ENCODE assay signal across 1 cellular context in the genomic region with DNA sequence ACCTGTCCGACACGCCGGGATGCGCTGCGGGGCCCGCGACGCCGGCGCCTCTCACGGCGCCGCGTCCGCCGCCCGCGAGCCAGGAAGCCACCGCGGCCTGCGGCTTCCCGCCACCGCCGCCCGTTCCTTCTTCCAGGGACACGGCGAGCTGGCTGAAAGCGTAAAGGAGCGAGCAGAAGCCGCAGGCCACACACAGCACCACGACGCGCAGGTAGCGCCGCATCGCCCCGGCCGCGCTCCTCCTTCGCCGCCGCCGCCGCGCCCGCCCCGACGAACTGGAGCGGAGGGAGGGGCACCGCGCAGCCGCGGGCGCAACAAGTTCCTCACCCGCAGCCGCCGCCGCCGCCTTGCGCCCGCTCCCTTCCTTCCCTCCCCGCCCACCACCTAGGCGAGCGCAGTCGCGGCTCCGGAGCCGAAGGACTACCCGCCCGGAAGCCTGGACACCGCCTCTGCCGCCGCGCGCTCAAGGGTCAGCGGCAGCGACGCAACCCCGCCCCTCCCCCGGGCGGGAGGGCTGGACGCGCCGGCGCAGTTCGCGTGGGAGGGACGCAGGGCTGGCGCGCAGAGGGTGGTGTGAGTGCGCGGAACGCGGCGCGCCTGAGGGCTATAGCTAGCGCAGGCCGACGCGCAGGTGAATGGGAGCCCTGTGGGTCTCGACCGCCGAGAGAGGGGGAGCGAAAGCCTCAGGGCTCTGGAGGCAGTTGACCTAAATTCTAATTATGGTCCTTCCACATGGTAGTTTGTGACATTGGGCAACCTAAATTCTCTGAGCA.
A peak's percentile ranks its signal among the peaks of the same experiment; 100 is the strongest.
TF ChIP-seq lines count a peak whose summit lies in the region.

A gene with protein sequence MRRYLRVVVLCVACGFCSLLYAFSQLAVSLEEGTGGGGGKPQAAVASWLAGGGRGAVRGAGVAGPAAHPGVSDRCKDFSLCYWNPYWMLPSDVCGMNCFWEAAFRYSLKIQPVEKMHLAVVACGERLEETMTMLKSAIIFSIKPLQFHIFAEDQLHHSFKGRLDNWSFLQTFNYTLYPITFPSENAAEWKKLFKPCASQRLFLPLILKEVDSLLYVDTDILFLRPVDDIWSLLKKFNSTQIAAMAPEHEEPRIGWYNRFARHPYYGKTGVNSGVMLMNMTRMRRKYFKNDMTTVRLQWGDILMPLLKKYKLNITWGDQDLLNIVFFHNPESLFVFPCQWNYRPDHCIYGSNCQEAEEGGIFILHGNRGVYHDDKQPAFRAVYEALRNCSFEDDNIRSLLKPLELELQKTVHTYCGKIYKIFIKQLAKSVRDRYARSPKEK (minus strand): TSS at position 451 of the 773 bp plus-strand sequence. CDS start 228 bp downstream, at position 223.

TF ChIP-seq in HepG2, 621 proteins besides CTCF, POLR2A, EP300 and RAD21 (continued from another document and continues in another):
- TF ChIP-seq, protein P1, sequence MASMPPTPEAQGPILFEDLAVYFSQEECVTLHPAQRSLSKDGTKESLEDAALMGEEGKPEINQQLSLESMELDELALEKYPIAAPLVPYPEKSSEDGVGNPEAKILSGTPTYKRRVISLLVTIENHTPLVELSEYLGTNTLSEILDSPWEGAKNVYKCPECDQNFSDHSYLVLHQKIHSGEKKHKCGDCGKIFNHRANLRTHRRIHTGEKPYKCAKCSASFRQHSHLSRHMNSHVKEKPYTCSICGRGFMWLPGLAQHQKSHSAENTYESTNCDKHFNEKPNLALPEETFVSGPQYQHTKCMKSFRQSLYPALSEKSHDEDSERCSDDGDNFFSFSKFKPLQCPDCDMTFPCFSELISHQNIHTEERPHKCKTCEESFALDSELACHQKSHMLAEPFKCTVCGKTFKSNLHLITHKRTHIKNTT (CRISPR knock-in tag; IDR thresholded peaks at IDR 0.05) = no peak
- no peak for TF ChIP-seq ZKSCAN5 (CRISPR knock-in tag; IDR thresholded peaks at IDR 0.05)
- TF ChIP-seq, protein P2, sequence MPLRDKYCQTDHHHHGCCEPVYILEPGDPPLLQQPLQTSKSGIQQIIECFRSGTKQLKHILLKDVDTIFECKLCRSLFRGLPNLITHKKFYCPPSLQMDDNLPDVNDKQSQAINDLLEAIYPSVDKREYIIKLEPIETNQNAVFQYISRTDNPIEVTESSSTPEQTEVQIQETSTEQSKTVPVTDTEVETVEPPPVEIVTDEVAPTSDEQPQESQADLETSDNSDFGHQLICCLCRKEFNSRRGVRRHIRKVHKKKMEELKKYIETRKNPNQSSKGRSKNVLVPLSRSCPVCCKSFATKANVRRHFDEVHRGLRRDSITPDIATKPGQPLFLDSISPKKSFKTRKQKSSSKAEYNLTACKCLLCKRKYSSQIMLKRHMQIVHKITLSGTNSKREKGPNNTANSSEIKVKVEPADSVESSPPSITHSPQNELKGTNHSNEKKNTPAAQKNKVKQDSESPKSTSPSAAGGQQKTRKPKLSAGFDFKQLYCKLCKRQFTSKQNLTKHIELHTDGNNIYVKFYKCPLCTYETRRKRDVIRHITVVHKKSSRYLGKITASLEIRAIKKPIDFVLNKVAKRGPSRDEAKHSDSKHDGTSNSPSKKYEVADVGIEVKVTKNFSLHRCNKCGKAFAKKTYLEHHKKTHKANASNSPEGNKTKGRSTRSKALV (CRISPR knock-in tag; IDR thresholded peaks at IDR 0.05) = peak; percentile 98
- TF ChIP-seq ZNF251 (CRISPR knock-in tag; IDR thresholded peaks at IDR 0.05) = 0 out of 2 replicates have a peak, but pooled peaks have one; percentile 43
- no peak for TF ChIP-seq KDM4B (CRISPR knock-in tag; IDR thresholded peaks at IDR 0.05)
- TF ChIP-seq POGZ (CRISPR knock-in tag; IDR thresholded peaks at IDR 0.05) = peak; percentile 83
- TF ChIP-seq FOXP1 (IDR thresholded peaks at IDR 0.05) = no peak
- no peak for TF ChIP-seq FOXP1 (CRISPR knock-in tag; IDR thresholded peaks at IDR 0.05)
- TF ChIP-seq FOXJ3 (CRISPR knock-in tag; IDR thresholded peaks at IDR 0.05; ENCODE audit: borderline replicate concordance) = no peak
- TF ChIP-seq ELF4 (CRISPR knock-in tag; IDR thresholded peaks at IDR 0.05; ENCODE audit: borderline replicate concordance) = no peak
- peak; percentile 79; the same call in 1 of the 2 replicates for TF ChIP-seq SATB2 (CRISPR knock-in tag; IDR thresholded peaks at IDR 0.05)
- TF ChIP-seq FOXC1 (CRISPR knock-in tag; IDR thresholded peaks at IDR 0.05; ENCODE audit: borderline replicate concordance) = peak; percentile 75; the same call in 1 of the 2 replicates
- no peak for TF ChIP-seq ARNT (IDR thresholded peaks at IDR 0.05)
- TF ChIP-seq TEAD3 (CRISPR knock-in tag; optimal IDR thresholded peaks at IDR 0.05; ENCODE audit: borderline replicate concordance) = peak; percentile 64
- TF ChIP-seq CHD4 (IDR thresholded peaks at IDR 0.05; ENCODE audit: borderline replicate concordance, low read length) = no peak
- TF ChIP-seq, protein P3, sequence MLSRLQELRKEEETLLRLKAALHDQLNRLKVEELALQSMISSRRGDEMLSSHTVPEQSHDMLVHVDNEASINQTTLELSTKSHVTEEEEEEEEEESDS (CRISPR knock-in tag; IDR thresholded peaks at IDR 0.05; ENCODE audit: borderline replicate concordance) = no peak
- no peak for TF ChIP-seq NONO (IDR thresholded peaks at IDR 0.05)
- TF ChIP-seq NONO (CRISPR knock-in tag; conservative IDR thresholded peaks at IDR 0.05) = peak; percentile 94
- TF ChIP-seq PCBP1 (IDR thresholded peaks at IDR 0.05; ENCODE audit: borderline replicate concordance, low read depth, low read length) = no peak
- no peak for TF ChIP-seq SETDB1 (CRISPR knock-in tag; IDR thresholded peaks at IDR 0.05; ENCODE audit: borderline replicate concordance)
- no peak for TF ChIP-seq PLRG1 (conservative IDR thresholded peaks at IDR 0.05)
- TF ChIP-seq THYN1 (CRISPR knock-in tag; IDR thresholded peaks at IDR 0.05; ENCODE audit: borderline replicate concordance, low read depth) = no peak
- no peak for TF ChIP-seq MATR3 (CRISPR knock-in tag; IDR thresholded peaks at IDR 0.05)
- TF ChIP-seq, protein P4, sequence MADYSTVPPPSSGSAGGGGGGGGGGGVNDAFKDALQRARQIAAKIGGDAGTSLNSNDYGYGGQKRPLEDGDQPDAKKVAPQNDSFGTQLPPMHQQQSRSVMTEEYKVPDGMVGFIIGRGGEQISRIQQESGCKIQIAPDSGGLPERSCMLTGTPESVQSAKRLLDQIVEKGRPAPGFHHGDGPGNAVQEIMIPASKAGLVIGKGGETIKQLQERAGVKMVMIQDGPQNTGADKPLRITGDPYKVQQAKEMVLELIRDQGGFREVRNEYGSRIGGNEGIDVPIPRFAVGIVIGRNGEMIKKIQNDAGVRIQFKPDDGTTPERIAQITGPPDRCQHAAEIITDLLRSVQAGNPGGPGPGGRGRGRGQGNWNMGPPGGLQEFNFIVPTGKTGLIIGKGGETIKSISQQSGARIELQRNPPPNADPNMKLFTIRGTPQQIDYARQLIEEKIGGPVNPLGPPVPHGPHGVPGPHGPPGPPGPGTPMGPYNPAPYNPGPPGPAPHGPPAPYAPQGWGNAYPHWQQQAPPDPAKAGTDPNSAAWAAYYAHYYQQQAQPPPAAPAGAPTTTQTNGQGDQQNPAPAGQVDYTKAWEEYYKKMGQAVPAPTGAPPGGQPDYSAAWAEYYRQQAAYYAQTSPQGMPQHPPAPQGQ (CRISPR knock-in tag; IDR thresholded peaks at IDR 0.05; ENCODE audit: borderline replicate concordance) = 0 out of 2 replicates have a peak, but pooled peaks have one; percentile 30
- no peak for TF ChIP-seq HNRNPUL1 (IDR thresholded peaks at IDR 0.05; ENCODE audit: low read depth, low read length)
- TF ChIP-seq, protein P5, sequence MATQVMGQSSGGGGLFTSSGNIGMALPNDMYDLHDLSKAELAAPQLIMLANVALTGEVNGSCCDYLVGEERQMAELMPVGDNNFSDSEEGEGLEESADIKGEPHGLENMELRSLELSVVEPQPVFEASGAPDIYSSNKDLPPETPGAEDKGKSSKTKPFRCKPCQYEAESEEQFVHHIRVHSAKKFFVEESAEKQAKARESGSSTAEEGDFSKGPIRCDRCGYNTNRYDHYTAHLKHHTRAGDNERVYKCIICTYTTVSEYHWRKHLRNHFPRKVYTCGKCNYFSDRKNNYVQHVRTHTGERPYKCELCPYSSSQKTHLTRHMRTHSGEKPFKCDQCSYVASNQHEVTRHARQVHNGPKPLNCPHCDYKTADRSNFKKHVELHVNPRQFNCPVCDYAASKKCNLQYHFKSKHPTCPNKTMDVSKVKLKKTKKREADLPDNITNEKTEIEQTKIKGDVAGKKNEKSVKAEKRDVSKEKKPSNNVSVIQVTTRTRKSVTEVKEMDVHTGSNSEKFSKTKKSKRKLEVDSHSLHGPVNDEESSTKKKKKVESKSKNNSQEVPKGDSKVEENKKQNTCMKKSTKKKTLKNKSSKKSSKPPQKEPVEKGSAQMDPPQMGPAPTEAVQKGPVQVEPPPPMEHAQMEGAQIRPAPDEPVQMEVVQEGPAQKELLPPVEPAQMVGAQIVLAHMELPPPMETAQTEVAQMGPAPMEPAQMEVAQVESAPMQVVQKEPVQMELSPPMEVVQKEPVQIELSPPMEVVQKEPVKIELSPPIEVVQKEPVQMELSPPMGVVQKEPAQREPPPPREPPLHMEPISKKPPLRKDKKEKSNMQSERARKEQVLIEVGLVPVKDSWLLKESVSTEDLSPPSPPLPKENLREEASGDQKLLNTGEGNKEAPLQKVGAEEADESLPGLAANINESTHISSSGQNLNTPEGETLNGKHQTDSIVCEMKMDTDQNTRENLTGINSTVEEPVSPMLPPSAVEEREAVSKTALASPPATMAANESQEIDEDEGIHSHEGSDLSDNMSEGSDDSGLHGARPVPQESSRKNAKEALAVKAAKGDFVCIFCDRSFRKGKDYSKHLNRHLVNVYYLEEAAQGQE (IDR thresholded peaks at IDR 0.05; ENCODE audit: borderline replicate concordance in 1 of 2, low read depth in 1 of 2, low read length in 2 of 2) = peak in 1 of 2 experiments; percentile 45; a peak in 1 of 4 replicates
- no peak for TF ChIP-seq GPN1 (CRISPR knock-in tag; IDR thresholded peaks at IDR 0.05; ENCODE audit: borderline replicate concordance)
- no peak for TF ChIP-seq ZBTB21 (CRISPR knock-in tag; IDR thresholded peaks at IDR 0.05)
- TF ChIP-seq ZNF263 (CRISPR knock-in tag; IDR thresholded peaks at IDR 0.05) = no peak; the same call in 1 of the 2 replicates
- peak; percentile 77 for TF ChIP-seq POLR2AphosphoS5 (IDR thresholded peaks at IDR 0.05; ENCODE audit: low read depth, low read length)
- peak; percentile 85 for TF ChIP-seq KMT2B (CRISPR knock-in tag; IDR thresholded peaks at IDR 0.05)
- TF ChIP-seq DMAP1 (CRISPR knock-in tag; IDR thresholded peaks at IDR 0.05) = peak; percentile 61; the same call in 1 of the 2 replicates
- TF ChIP-seq BHLHE40 (IDR thresholded peaks at IDR 0.05; ENCODE audit: low read length) = no peak
- peak; percentile 62; the same call in 1 of the 2 replicates for TF ChIP-seq RFXANK (CRISPR knock-in tag; IDR thresholded peaks at IDR 0.05)
- TF ChIP-seq SALL2 (CRISPR knock-in tag; IDR thresholded peaks at IDR 0.05) = peak; percentile 32
- TF ChIP-seq, protein P6, sequence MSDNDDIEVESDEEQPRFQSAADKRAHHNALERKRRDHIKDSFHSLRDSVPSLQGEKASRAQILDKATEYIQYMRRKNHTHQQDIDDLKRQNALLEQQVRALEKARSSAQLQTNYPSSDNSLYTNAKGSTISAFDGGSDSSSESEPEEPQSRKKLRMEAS (IDR thresholded peaks at IDR 0.05) = peak; percentile 88
- TF ChIP-seq KDM3A (CRISPR knock-in tag; IDR thresholded peaks at IDR 0.05; ENCODE audit: low read depth) = peak; percentile 90
- peak; percentile 93; the same call in 1 of the 2 replicates for TF ChIP-seq ZNF558 (CRISPR knock-in tag; IDR thresholded peaks at IDR 0.05; ENCODE audit: borderline replicate concordance)
- TF ChIP-seq, protein P7, sequence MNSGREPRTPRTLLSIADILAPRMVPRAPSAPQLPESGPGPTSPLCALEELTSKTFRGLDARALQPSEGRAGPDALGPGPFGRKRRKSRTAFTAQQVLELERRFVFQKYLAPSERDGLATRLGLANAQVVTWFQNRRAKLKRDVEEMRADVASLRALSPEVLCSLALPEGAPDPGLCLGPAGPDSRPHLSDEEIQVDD (CRISPR knock-in tag; IDR thresholded peaks at IDR 0.05; ENCODE audit: borderline replicate concordance) = no peak; the same call in 1 of the 2 replicates
- TF ChIP-seq ZNF484 (CRISPR knock-in tag; IDR thresholded peaks at IDR 0.05; ENCODE audit: borderline replicate concordance, low read depth) = no peak
- TF ChIP-seq CCAR2 (optimal IDR thresholded peaks at IDR 0.05; ENCODE audit: low read depth, low read length) = no peak
- 0 out of 2 replicates have a peak, but pooled peaks have one; percentile 82 for TF ChIP-seq ZNF619 (CRISPR knock-in tag; IDR thresholded peaks at IDR 0.05)
- TF ChIP-seq ZNF629 (CRISPR knock-in tag; conservative IDR thresholded peaks at IDR 0.05) = 0 out of 2 replicates have a peak, but pooled peaks have one; percentile 9
- 0 out of 2 replicates have a peak, but pooled peaks have one; percentile 47 for TF ChIP-seq ZBTB7A (CRISPR knock-in tag; IDR thresholded peaks at IDR 0.05)
- TF ChIP-seq ASH2L (IDR thresholded peaks at IDR 0.05; ENCODE audit: insufficient read length, low read depth, low read length) = peak; percentile 71
- TF ChIP-seq SIX4 (CRISPR knock-in tag; IDR thresholded peaks at IDR 0.05) = no peak; the same call in 1 of the 2 replicates
- TF ChIP-seq, protein P8, sequence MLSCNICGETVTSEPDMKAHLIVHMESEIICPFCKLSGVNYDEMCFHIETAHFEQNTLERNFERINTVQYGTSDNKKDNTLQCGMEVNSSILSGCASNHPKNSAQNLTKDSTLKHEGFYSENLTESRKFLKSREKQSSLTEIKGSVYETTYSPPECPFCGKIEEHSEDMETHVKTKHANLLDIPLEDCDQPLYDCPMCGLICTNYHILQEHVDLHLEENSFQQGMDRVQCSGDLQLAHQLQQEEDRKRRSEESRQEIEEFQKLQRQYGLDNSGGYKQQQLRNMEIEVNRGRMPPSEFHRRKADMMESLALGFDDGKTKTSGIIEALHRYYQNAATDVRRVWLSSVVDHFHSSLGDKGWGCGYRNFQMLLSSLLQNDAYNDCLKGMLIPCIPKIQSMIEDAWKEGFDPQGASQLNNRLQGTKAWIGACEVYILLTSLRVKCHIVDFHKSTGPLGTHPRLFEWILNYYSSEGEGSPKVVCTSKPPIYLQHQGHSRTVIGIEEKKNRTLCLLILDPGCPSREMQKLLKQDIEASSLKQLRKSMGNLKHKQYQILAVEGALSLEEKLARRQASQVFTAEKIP (CRISPR knock-in tag; IDR thresholded peaks at IDR 0.05; ENCODE audit: borderline replicate concordance) = no peak
- peak; percentile 97; the same call in 1 of the 2 replicates for TF ChIP-seq MTA1 (CRISPR knock-in tag; IDR thresholded peaks at IDR 0.05; ENCODE audit: borderline replicate concordance)
- TF ChIP-seq, protein P9, sequence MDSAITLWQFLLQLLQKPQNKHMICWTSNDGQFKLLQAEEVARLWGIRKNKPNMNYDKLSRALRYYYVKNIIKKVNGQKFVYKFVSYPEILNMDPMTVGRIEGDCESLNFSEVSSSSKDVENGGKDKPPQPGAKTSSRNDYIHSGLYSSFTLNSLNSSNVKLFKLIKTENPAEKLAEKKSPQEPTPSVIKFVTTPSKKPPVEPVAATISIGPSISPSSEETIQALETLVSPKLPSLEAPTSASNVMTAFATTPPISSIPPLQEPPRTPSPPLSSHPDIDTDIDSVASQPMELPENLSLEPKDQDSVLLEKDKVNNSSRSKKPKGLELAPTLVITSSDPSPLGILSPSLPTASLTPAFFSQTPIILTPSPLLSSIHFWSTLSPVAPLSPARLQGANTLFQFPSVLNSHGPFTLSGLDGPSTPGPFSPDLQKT (CRISPR knock-in tag; IDR thresholded peaks at IDR 0.05; ENCODE audit: borderline replicate concordance) = no peak
